ENCODE assay signal across 26 cellular contexts in genomic region chr2:128475427-128476211, GRCh38.
A peak's percentile ranks its signal among the peaks of the same experiment; 100 is the strongest.
DNase-seq lines count a peak whose midpoint lies in the region; ATAC-seq and TF ChIP-seq lines count a peak whose summit lies in the region.
"Had no signal": no experiment of that assay in that cellular context is flagged by ENCODE, and none has a peak within 500 bp of the region (broad histone marks: within the 10 kb centered on the region; RNA-seq: fewer than 3 reads in every experiment).

No MANE protein-coding gene starts in this region.

- intact Hi-C loops in colonic mucosa (cut with DNase I) (no loop called here), mucosa of descending colon (cut with DNase I, micrococcal nuclease) (no loop called here), MCF 10A (cut with micrococcal nuclease) (no loop called here)

- no peak overlapping the region for H3K4me2 ChIP-seq in DND-41 (ENCODE audit: insufficient read depth, low read length)
- H3K4me2 ChIP-seq: KMS-11 had no signal

- H3K36me3 Mint-ChIP-seq in WTC11 (peaks cover 2% of the 10 kb centered on the region), MCF 10A (ENCODE audit: insufficient read depth, unreplicated experiment) (no peaks in the 10 kb centered on the region)
- H3K36me3 Mint-ChIP-seq: activated naive CD4-positive, alpha-beta T cell treated with anti-CD3 and anti-CD28 coated beads, Interleukin-2, amount 10 ng/mL, durations not matched to agents 7 days and 5 days; immature natural killer cell had no signal

- H3K4me1 Mint-ChIP-seq in WTC11: peaks cover 4% of the 10 kb centered on the region
- H3K4me1 Mint-ChIP-seq in MCF 10A (ENCODE audit: insufficient read depth, unreplicated experiment): no peaks in the 10 kb centered on the region

- no peaks in the 10 kb centered on the region for H4K20me1 ChIP-seq in DND-41 (ENCODE audit: insufficient read depth, low read length)

- H2AFZ ChIP-seq in DND-41 (ENCODE audit: low read depth, low read length): no peak overlapping the region

- H3K4me1 ChIP-seq in DND-41 (ENCODE audit: insufficient read depth, low read length) (peaks cover 44% of the 10 kb centered on the region), colonic mucosa (no peaks in the 10 kb centered on the region), mucosa of descending colon (ENCODE audit: low read depth) (no peaks in the 10 kb centered on the region), suprapubic skin (peaks cover 20% of the 10 kb centered on the region)
- H3K4me1 ChIP-seq: adrenal gland had no signal

- H3K27ac Mint-ChIP-seq in WTC11: no peak overlapping the region
- H3K27ac Mint-ChIP-seq in MCF 10A (ENCODE audit: low read depth, unreplicated experiment): no peak overlapping the region
- H3K27ac Mint-ChIP-seq: activated naive CD4-positive, alpha-beta T cell treated with anti-CD3 and anti-CD28 coated beads, Interleukin-2, amount 10 ng/mL, durations not matched to agents 7 days and 5 days; immature natural killer cell; T-helper 1 cell treated with Interleukin-12 subunit alpha and Interleukin-12 subunit beta and Interleukin-4 antibody, amounts not matched to agents 30 μg/mL and 1 μg/mL, for 36 hours had no signal

- peaks cover 2% of the 10 kb centered on the region; the same call in 1 of the 2 replicates for H3K36me3 ChIP-seq in DND-41 (ENCODE audit: insufficient read depth, low read length)
- H3K36me3 ChIP-seq in colonic mucosa: no peaks in the 10 kb centered on the region
- no peaks in the 10 kb centered on the region for H3K36me3 ChIP-seq in mucosa of descending colon (ENCODE audit: low read depth)
- no peaks in the 10 kb centered on the region for H3K36me3 ChIP-seq in suprapubic skin
- H3K36me3 ChIP-seq: adrenal gland, BE2C had no signal

- CTCF ChIA-PET in WTC11 (lab: Charles Lee) (no interaction called here), MCF 10A (lab: Yijun Ruan, JAX) (no interaction called here)

- H3K4me3 Mint-ChIP-seq in WTC11: no peak overlapping the region
- H3K4me3 Mint-ChIP-seq in MCF 10A (ENCODE audit: unreplicated experiment): no peak overlapping the region
- H3K4me3 Mint-ChIP-seq: activated naive CD4-positive, alpha-beta T cell treated with anti-CD3 and anti-CD28 coated beads, Interleukin-2, amount 10 ng/mL, durations not matched to agents 7 days and 5 days; central memory CD8-positive, alpha-beta T cell; stimulated activated naive B cell treated with anti-CD40 and anti-IgM and Interleukin-4, amounts not matched to agents 10 μg/mL and 1 μg/mL and 100 μg/mL, for 72 hours; T-helper 1 cell treated with Interleukin-12 subunit alpha and Interleukin-12 subunit beta and Interleukin-4 antibody, amounts not matched to agents 30 μg/mL and 1 μg/mL, for 36 hours had no signal

- TF ChIP-seq EP300 in suprapubic skin (IDR thresholded peaks at IDR 0.05): no peak

- no peak for TF ChIP-seq POLR2A in suprapubic skin (IDR thresholded peaks at IDR 0.05)

- peaks cover 2% of the 10 kb centered on the region for H3K9me3 Mint-ChIP-seq in WTC11
- peaks cover 22% of the 10 kb centered on the region for H3K9me3 Mint-ChIP-seq in MCF 10A (ENCODE audit: unreplicated experiment)
- H3K9me3 Mint-ChIP-seq: central memory CD8-positive, alpha-beta T cell had no signal

- DNase-seq in DND-41 (peak; percentile 3), colonic mucosa (peak; percentile 11), mucosa of descending colon (no peak), suprapubic skin (ENCODE audit: low spot score in 2 of 2) (peak; percentile 51 to 55), WTC11 (ENCODE audit: low spot score) (no peak), MCF 10A (ENCODE audit: unreplicated experiment) (no peak)
- DNase-seq: activated CD4-positive, alpha-beta T cell treated with anti-CD3 and anti-CD28 coated beads, Interleukin-2, amount 50 U/mL, for 4 hours; activated naive CD4-positive, alpha-beta T cell treated with anti-CD3 and anti-CD28 coated beads, Interleukin-2, amount 10 ng/mL, durations not matched to agents 7 days and 5 days; BE2C; DMS153; dorsolateral prefrontal cortex; immature natural killer cell; mesenchymal stem cell; NCI-H1417 treated with DMSO at 0.1 percent for 48 hours; NCI-H2081; NCI-H2227 treated with DMSO at 0.1 percent for 48 hours; NCI-H526; OCI-M1; stimulated activated naive B cell treated with anti-CD40 and anti-IgM and Interleukin-4, amounts not matched to agents 10 μg/mL and 1 μg/mL and 100 μg/mL, for 72 hours; substantia nigra had no signal

- H3K79me2 ChIP-seq in DND-41 (ENCODE audit: insufficient read depth, low read length): no peaks in the 10 kb centered on the region

- H3K4me3 ChIP-seq in DND-41 (ENCODE audit: low read depth in 1 of 2, low read length in 2 of 2) (no peak overlapping the region), colonic mucosa (no peak overlapping the region), mucosa of descending colon (no peak overlapping the region), suprapubic skin (no peak overlapping the region)
- H3K4me3 ChIP-seq: adrenal gland, dorsolateral prefrontal cortex had no signal

- 95% methylated on average over 7 of the region's 17 CpGs for WGBS in suprapubic skin

- POLR2A ChIA-PET in WTC11 (lab: Charles Lee) (no interaction called here), MCF 10A (lab: Yijun Ruan, JAX) (no interaction called here)

- peak overlapping the region; percentile 99 for H3K27ac ChIP-seq in DND-41 (ENCODE audit: low read length)
- H3K27ac ChIP-seq in colonic mucosa: no peak overlapping the region
- H3K27ac ChIP-seq in suprapubic skin: no peak overlapping the region
- H3K27ac ChIP-seq: adrenal gland, dorsolateral prefrontal cortex, KMS-11 had no signal

- no TSS peak for BruUV-seq in MCF 10A (replicated peaks; lab: Mats Ljungman, UMichigan)

- TF ChIP-seq CTCF in DND-41 (IDR thresholded peaks at IDR 0.05; ENCODE audit: borderline replicate concordance, extremely low read depth, low read length, poor library complexity, severe bottlenecking) (no peak), colonic mucosa (IDR thresholded peaks at IDR 0.05) (no peak), mucosa of descending colon (IDR thresholded peaks at IDR 0.05) (no peak), suprapubic skin (IDR thresholded peaks at IDR 0.05) (no peak), WTC11 (IDR thresholded peaks at IDR 0.05) (no peak), MCF 10A (IDR thresholded peaks at IDR 0.05; ENCODE audit: unreplicated experiment) (no peak)

- H3K9me3 ChIP-seq in DND-41 (ENCODE audit: insufficient read depth, low read length, severe bottlenecking) (peaks cover 10% of the 10 kb centered on the region), colonic mucosa (no peaks in the 10 kb centered on the region), mucosa of descending colon (peaks cover 2% of the 10 kb centered on the region), suprapubic skin (no peaks in the 10 kb centered on the region)
- H3K9me3 ChIP-seq: adrenal gland, BE2C had no signal

- ATAC-seq in DND-41 (ENCODE audit: insufficient read depth, low read depth): no peak
- peak; percentile 19 for ATAC-seq in mucosa of descending colon
- no peak for ATAC-seq in HG03521 (IDR thresholded peaks at IDR 0.05; ENCODE audit: unreplicated experiment)
- ATAC-seq in WTC11: no peak
- ATAC-seq: SK-N-SH treated with all-trans-retinoic acid at 6 μM for 48 hours; stimulated activated naive B cell treated with anti-CD40 and anti-IgM and Interleukin-4, amounts not matched to agents 10 μg/mL and 1 μg/mL and 100 μg/mL, for 72 hours had no signal

- no peaks in the 10 kb centered on the region; the same call in 1 of the 2 replicates for H3K27me3 Mint-ChIP-seq in WTC11 (ENCODE audit: low read depth)
- H3K27me3 Mint-ChIP-seq in MCF 10A (ENCODE audit: insufficient read depth, unreplicated experiment): no peaks in the 10 kb centered on the region

- H3K27me3 ChIP-seq in DND-41 (ENCODE audit: insufficient read depth, low read length, poor library complexity) (no peaks in the 10 kb centered on the region), colonic mucosa (no peaks in the 10 kb centered on the region), suprapubic skin (no peaks in the 10 kb centered on the region)
- H3K27me3 ChIP-seq: adrenal gland, BE2C, dorsolateral prefrontal cortex had no signal

- H3K9ac ChIP-seq in DND-41 (ENCODE audit: low read depth, low read length): 0 out of 2 replicates have a peak overlapping the region, but pooled peaks have one; percentile 52
- no peak overlapping the region for H3K9ac ChIP-seq in colonic mucosa (ENCODE audit: low read depth in 2 of 2, low read length in 2 of 2)
- H3K9ac ChIP-seq: KMS-11 had no signal

TF ChIP-seq in WTC11, 78 proteins besides CTCF, POLR2A, EP300 and RAD21:
- TF ChIP-seq, protein P1, sequence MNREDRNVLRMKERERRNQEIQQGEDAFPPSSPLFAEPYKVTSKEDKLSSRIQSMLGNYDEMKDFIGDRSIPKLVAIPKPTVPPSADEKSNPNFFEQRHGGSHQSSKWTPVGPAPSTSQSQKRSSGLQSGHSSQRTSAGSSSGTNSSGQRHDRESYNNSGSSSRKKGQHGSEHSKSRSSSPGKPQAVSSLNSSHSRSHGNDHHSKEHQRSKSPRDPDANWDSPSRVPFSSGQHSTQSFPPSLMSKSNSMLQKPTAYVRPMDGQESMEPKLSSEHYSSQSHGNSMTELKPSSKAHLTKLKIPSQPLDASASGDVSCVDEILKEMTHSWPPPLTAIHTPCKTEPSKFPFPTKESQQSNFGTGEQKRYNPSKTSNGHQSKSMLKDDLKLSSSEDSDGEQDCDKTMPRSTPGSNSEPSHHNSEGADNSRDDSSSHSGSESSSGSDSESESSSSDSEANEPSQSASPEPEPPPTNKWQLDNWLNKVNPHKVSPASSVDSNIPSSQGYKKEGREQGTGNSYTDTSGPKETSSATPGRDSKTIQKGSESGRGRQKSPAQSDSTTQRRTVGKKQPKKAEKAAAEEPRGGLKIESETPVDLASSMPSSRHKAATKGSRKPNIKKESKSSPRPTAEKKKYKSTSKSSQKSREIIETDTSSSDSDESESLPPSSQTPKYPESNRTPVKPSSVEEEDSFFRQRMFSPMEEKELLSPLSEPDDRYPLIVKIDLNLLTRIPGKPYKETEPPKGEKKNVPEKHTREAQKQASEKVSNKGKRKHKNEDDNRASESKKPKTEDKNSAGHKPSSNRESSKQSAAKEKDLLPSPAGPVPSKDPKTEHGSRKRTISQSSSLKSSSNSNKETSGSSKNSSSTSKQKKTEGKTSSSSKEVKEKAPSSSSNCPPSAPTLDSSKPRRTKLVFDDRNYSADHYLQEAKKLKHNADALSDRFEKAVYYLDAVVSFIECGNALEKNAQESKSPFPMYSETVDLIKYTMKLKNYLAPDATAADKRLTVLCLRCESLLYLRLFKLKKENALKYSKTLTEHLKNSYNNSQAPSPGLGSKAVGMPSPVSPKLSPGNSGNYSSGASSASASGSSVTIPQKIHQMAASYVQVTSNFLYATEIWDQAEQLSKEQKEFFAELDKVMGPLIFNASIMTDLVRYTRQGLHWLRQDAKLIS (CRISPR knock-in tag; IDR thresholded peaks at IDR 0.05; ENCODE audit: borderline replicate concordance): no peak

Comparison
In these comparisons a context has a peak if more than half of its experiments do, and no peak if none do; other contexts are left out.
1. DNase-seq: peak in DND-41 (single experiment), colonic mucosa (single experiment) and suprapubic skin (2 of 2); none in mucosa of descending colon (0 of 3), WTC11 (single experiment) and MCF 10A (single experiment).